In the genomic region with DNA sequence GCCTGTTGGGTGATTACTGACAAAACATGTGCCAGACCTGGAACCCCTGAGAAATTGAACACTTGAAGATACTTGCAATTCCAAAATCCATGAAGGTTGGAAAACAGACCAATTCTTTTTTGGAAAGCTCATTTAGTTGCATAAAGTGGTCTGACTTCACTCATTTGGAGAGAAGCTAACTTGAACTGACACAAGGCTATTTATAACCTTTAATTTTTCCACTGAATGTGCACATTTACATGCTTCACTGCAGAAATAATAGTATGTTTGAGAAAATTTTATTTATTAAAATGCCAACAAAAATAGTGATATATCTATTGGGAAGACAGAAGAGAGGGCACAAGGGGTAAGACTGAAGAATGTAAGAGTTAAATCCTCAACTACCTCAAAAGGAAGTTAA, we compare ENCODE assay signal across 37 cellular contexts.
"Had no signal": no experiment of that assay in that cellular context is flagged by ENCODE, and none has a peak within 500 bp of the region (broad histone marks: within the 10 kb centered on the region; RNA-seq: fewer than 3 reads in every experiment).

No MANE protein-coding gene starts in this region.

- H3K4me1 Mint-ChIP-seq: activated naive CD4-positive, alpha-beta T cell treated with anti-CD3 and anti-CD28 coated beads, Interleukin-2, amount 10 ng/mL, durations not matched to agents 7 days and 5 days; activated naive CD4-positive, alpha-beta T cell treated with anti-CD3 and anti-CD28 coated beads, Interleukin-2, amount 50 U/mL, for 24 hours; activated naive CD8-positive, alpha-beta T cell treated with anti-CD3 and anti-CD28 coated beads for 36 hours; activated naive CD8-positive, alpha-beta T cell treated with anti-CD3 and anti-CD28 coated beads, Interleukin-2, amount 10 ng/mL, durations not matched to agents 7 days and 5 days; activated T-helper 17 cell treated with anti-CD3 and anti-CD28 coated beads, Interleukin-2, amount 50 U/mL, for 72 hours; brain; central memory CD8-positive, alpha-beta T cell had no signal

- H3K27ac ChIP-seq: adrenal gland, ascending aorta, body of pancreas, brain microvascular endothelial cell, breast epithelium, cardiac muscle cell had no signal

- DNase-seq: activated effector memory CD4-positive, alpha-beta T cell treated with anti-CD3 and anti-CD28 coated beads, Interleukin-2, amount 50 U/mL, for 16 hours; activated effector memory CD4-positive, alpha-beta T cell treated with Interleukin-2 at 50 U/mL for 16 hours; activated gamma-delta T cell; activated gamma-delta T cell treated with Interleukin-2 at 50 U/mL for 16 hours; activated naive CD4-positive, alpha-beta T cell; activated naive CD4-positive, alpha-beta T cell treated with anti-CD3 and anti-CD28 coated beads for 36 hours; activated naive CD4-positive, alpha-beta T cell treated with anti-CD3 and anti-CD28 coated beads, Interleukin-2, amount 10 ng/mL, durations not matched to agents 7 days and 5 days; activated naive CD4-positive, alpha-beta T cell treated with anti-CD3 and anti-CD28 coated beads, Interleukin-2, amount 50 U/mL, for 16 hours; activated naive CD4-positive, alpha-beta T cell treated with Interleukin-2 at 50 U/mL for 16 hours; activated naive CD8-positive, alpha-beta T cell treated with anti-CD3 and anti-CD28 coated beads for 36 hours; activated naive CD8-positive, alpha-beta T cell treated with anti-CD3 and anti-CD28 coated beads, Interleukin-2, amount 10 ng/mL, durations not matched to agents 7 days and 5 days; activated T-cell treated with anti-CD3 and anti-CD28 coated beads, Interleukin-2, amount 50 U/mL, for 1 hour; activated T-cell treated with anti-CD3 and anti-CD28 coated beads, Interleukin-2, amount 50 U/mL, for 24 hours; activated T-cell treated with anti-CD3 and anti-CD28 coated beads, Interleukin-2, amount 50 U/mL, for 4 hours; activated T-cell treated with anti-CD3 and anti-CD28 coated beads, Interleukin-2, amount 50 U/mL, for 48 hours; activated T-cell treated with anti-CD3 and anti-CD28 coated beads, Interleukin-2, amount 50 U/mL, for 72 hours; adrenal gland; amniotic stem cell; amygdala; anterior cingulate cortex; aorta; body of pancreas; brain microvascular endothelial cell; caudate nucleus; central memory CD4-positive, alpha-beta T cell; cerebellar nuclear complex had no signal

- H3K9me3 Mint-ChIP-seq: activated naive CD4-positive, alpha-beta T cell treated with anti-CD3 and anti-CD28 coated beads for 36 hours; activated naive CD4-positive, alpha-beta T cell treated with anti-CD3 and anti-CD28 coated beads, Interleukin-2, amount 10 ng/mL, durations not matched to agents 7 days and 5 days; activated naive CD4-positive, alpha-beta T cell treated with anti-CD3 and anti-CD28 coated beads, Interleukin-2, amount 50 U/mL, for 24 hours; activated naive CD8-positive, alpha-beta T cell treated with anti-CD3 and anti-CD28 coated beads for 36 hours; activated naive CD8-positive, alpha-beta T cell treated with anti-CD3 and anti-CD28 coated beads, Interleukin-2, amount 10 ng/mL, durations not matched to agents 7 days and 5 days; activated T-cell treated with anti-CD3 and anti-CD28 coated beads, Interleukin-2, amount 50 U/mL, for 24 hours; activated T-cell treated with anti-CD3 and anti-CD28 coated beads, Interleukin-2, amount 50 U/mL, for 4 hours; activated T-helper 1 cell treated with anti-CD3 and anti-CD28 coated beads, Interleukin-12 subunit alpha, Interleukin-12 subunit beta, Interleukin-2, Interleukin-4 antibody, amounts not matched to agents 30 ng/mL and 10 ng/mL and 1 ng/mL, durations not matched to agents 14 hours and 24 hours and 36 hours; activated T-helper 17 cell treated with anti-CD3 and anti-CD28 coated beads, Interleukin-2, amount 50 U/mL, for 72 hours; activated T-helper 2 cell treated with anti-CD3 and anti-CD28 coated beads, Interferon-gamma antibody, Interleukin-2, Interleukin-4, amounts not matched to agents 10 μg/mL and 5 μg/mL and 100 μg/mL, durations not matched to agents 14 hours and 24 hours and 36 hours; central memory CD8-positive, alpha-beta T cell had no signal

- H3K9me3 ChIP-seq: adrenal gland, ascending aorta, body of pancreas, breast epithelium had no signal

- H3K27ac Mint-ChIP-seq: activated naive CD4-positive, alpha-beta T cell treated with anti-CD3 and anti-CD28 coated beads for 36 hours; activated naive CD4-positive, alpha-beta T cell treated with anti-CD3 and anti-CD28 coated beads, Interleukin-2, amount 10 ng/mL, durations not matched to agents 7 days and 5 days; activated naive CD4-positive, alpha-beta T cell treated with anti-CD3 and anti-CD28 coated beads, Interleukin-2, amount 50 U/mL, for 24 hours; activated naive CD4-positive, alpha-beta T cell treated with anti-CD3 and anti-CD28 coated beads, Interleukin-2, amount 50 U/mL, for 72 hours; activated naive CD8-positive, alpha-beta T cell; activated naive CD8-positive, alpha-beta T cell treated with anti-CD3 and anti-CD28 coated beads for 36 hours; activated naive CD8-positive, alpha-beta T cell treated with anti-CD3 and anti-CD28 coated beads, Interleukin-2, amount 10 ng/mL, durations not matched to agents 7 days and 5 days; activated T-cell treated with anti-CD3 and anti-CD28 coated beads, Interleukin-2, amount 50 U/mL, for 24 hours; activated T-cell treated with anti-CD3 and anti-CD28 coated beads, Interleukin-2, amount 50 U/mL, for 72 hours; activated T-helper 1 cell treated with anti-CD3 and anti-CD28 coated beads, Interleukin-12 subunit alpha, Interleukin-12 subunit beta, Interleukin-2, Interleukin-4 antibody, amounts not matched to agents 30 ng/mL and 10 ng/mL and 1 ng/mL, durations not matched to agents 14 hours and 24 hours and 36 hours; activated T-helper 17 cell treated with anti-CD3 and anti-CD28 coated beads, Interleukin-2, amount 50 U/mL, for 72 hours; activated T-helper 2 cell treated with anti-CD3 and anti-CD28 coated beads, Interferon-gamma antibody, Interleukin-2, Interleukin-4, amounts not matched to agents 10 μg/mL and 5 μg/mL and 100 μg/mL, durations not matched to agents 14 hours and 24 hours and 36 hours; brain had no signal

- H3K4me3 Mint-ChIP-seq: activated naive CD4-positive, alpha-beta T cell treated with anti-CD3 and anti-CD28 coated beads for 36 hours; activated naive CD4-positive, alpha-beta T cell treated with anti-CD3 and anti-CD28 coated beads, Interleukin-2, amount 10 ng/mL, durations not matched to agents 7 days and 5 days; activated naive CD4-positive, alpha-beta T cell treated with anti-CD3 and anti-CD28 coated beads, Interleukin-2, amount 50 U/mL, for 24 hours; activated naive CD8-positive, alpha-beta T cell; activated naive CD8-positive, alpha-beta T cell treated with anti-CD3 and anti-CD28 coated beads for 36 hours; activated naive CD8-positive, alpha-beta T cell treated with anti-CD3 and anti-CD28 coated beads, Interleukin-2, amount 10 ng/mL, durations not matched to agents 7 days and 5 days; activated T-cell treated with anti-CD3 and anti-CD28 coated beads, Interleukin-2, amount 50 U/mL, for 24 hours; activated T-cell treated with anti-CD3 and anti-CD28 coated beads, Interleukin-2, amount 50 U/mL, for 4 hours; activated T-cell treated with anti-CD3 and anti-CD28 coated beads, Interleukin-2, amount 50 U/mL, for 72 hours; activated T-helper 1 cell treated with anti-CD3 and anti-CD28 coated beads, Interleukin-12 subunit alpha, Interleukin-12 subunit beta, Interleukin-2, Interleukin-4 antibody, amounts not matched to agents 30 ng/mL and 10 ng/mL and 1 ng/mL, durations not matched to agents 14 hours and 24 hours and 36 hours; activated T-helper 17 cell treated with anti-CD3 and anti-CD28 coated beads, Interleukin-2, amount 50 U/mL, for 72 hours; brain; central memory CD8-positive, alpha-beta T cell had no signal

- H3K36me3 ChIP-seq: adrenal gland, ascending aorta, brain microvascular endothelial cell, breast epithelium, cardiac muscle cell had no signal

- H3K27me3 ChIP-seq: adrenal gland, ascending aorta, body of pancreas, brain microvascular endothelial cell, breast epithelium, cardiac muscle cell had no signal

- H3K27me3 Mint-ChIP-seq: activated naive CD8-positive, alpha-beta T cell had no signal

- H3K36me3 Mint-ChIP-seq: activated naive CD4-positive, alpha-beta T cell treated with anti-CD3 and anti-CD28 coated beads, Interleukin-2, amount 10 ng/mL, durations not matched to agents 7 days and 5 days; activated naive CD4-positive, alpha-beta T cell treated with anti-CD3 and anti-CD28 coated beads, Interleukin-2, amount 50 U/mL, for 24 hours; activated naive CD4-positive, alpha-beta T cell treated with anti-CD3 and anti-CD28 coated beads, Interleukin-2, amount 50 U/mL, for 72 hours; activated naive CD8-positive, alpha-beta T cell; activated naive CD8-positive, alpha-beta T cell treated with anti-CD3 and anti-CD28 coated beads for 36 hours; activated naive CD8-positive, alpha-beta T cell treated with anti-CD3 and anti-CD28 coated beads, Interleukin-2, amount 10 ng/mL, durations not matched to agents 7 days and 5 days; brain had no signal

- H3K4me1 ChIP-seq: adrenal gland, ascending aorta, body of pancreas, breast epithelium had no signal

- ATAC-seq: activated naive CD4-positive, alpha-beta T cell treated with anti-CD3 and anti-CD28 coated beads, Interleukin-2, amount 50 U/mL, for 72 hours; activated T-cell treated with anti-CD3 and anti-CD28 coated beads, Interleukin-2, amount 50 U/mL, for 4 hours; activated T-cell treated with anti-CD3 and anti-CD28 coated beads, Interleukin-2, amount 50 U/mL, for 72 hours; activated T-helper 17 cell treated with anti-CD3 and anti-CD28 coated beads, Interleukin-2, amount 50 U/mL, for 72 hours; body of pancreas had no signal

- H3K4me3 ChIP-seq: adrenal gland, ascending aorta, body of pancreas, breast epithelium, cardiac muscle cell had no signal
